In the genomic region with DNA sequence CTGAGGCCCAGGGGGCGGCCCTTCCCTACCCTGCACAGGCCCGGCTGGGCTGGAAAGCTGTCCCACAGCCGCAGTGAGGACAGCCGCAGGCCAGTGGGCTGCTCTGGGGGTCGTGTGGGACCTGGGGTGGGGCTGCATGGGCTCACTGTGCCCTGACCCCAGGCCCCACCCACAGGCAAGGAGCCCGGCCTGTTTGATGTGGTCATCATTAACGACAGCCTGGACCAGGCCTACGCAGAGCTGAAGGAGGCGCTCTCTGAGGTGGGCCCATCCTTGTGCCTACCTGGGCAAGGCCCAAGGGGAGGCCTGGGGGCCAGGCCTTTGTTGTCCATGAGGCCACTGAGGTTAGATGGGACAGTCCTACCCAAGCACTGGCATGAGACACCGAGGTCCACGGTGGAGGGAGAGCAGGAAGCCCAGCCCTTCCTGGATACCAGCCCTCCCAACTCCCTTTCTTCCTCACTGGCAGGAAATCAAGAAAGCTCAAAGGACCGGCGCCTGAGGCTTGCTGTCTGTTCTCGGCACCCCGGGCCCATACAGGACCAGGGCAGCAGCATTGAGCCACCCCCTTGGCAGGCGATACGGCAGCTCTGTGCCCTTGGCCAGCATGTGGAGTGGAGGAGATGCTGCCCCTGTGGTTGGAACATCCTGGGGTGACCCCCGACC, we compare ENCODE assay signal across 13 cellular contexts. TPM values are rescaled to one million over a fixed set of nuclear protein-coding genes. Genes with fewer than 3 reads are reported as not detected.
DNase-seq lines count a peak whose midpoint lies in the region; ATAC-seq and TF ChIP-seq lines count a peak whose summit lies in the region.
"Had no signal": no experiment of that assay in that cellular context is flagged by ENCODE, and none has a peak within 500 bp of the region (broad histone marks: within the 10 kb centered on the region; RNA-seq: fewer than 3 reads in every experiment).

No MANE protein-coding gene starts in this region.

- no peaks in the 10 kb centered on the region for H3K27me3 Mint-ChIP-seq in T-helper 2 cell treated with Interferon-gamma antibody and Interleukin-4, amounts not matched to agents 5 μg/mL and 100 μg/mL, for 36 hours (ENCODE audit: low read depth)
- H3K27me3 Mint-ChIP-seq: stimulated activated naive CD8-positive, alpha-beta T cell treated with anti-CD3 and anti-CD28 coated beads, Interleukin-15, Interleukin-2, amounts not matched to agents 100 ng/mL and 50 ng/mL, for 24 hours had no signal

- no peak overlapping the region for H3K4me2 ChIP-seq in PC-3 (ENCODE audit: low read length)

- peaks cover 8% of the 10 kb centered on the region for H3K4me1 Mint-ChIP-seq in T-helper 2 cell treated with Interferon-gamma antibody and Interleukin-4, amounts not matched to agents 5 μg/mL and 100 μg/mL, for 36 hours (ENCODE audit: low read depth)

- no peaks in the 10 kb centered on the region for H3F3A ChIP-seq in PC-3 (ENCODE audit: low read length, unreplicated experiment)

- no TSS peak for BruUV-seq in Panc1 (replicated peaks; lab: Mats Ljungman, UMichigan)
- BruUV-seq in PC-3 (replicated peaks; lab: Mats Ljungman, UMichigan): no TSS peak

- WGBS in psoas muscle, 3 donors: 57 to 63% (median 62%) methylated on average over 18 of the region's 18 CpGs

- no peaks in the 10 kb centered on the region for H3K9me3 Mint-ChIP-seq in T-helper 2 cell treated with Interferon-gamma antibody and Interleukin-4, amounts not matched to agents 5 μg/mL and 100 μg/mL, for 36 hours
- H3K9me3 Mint-ChIP-seq: stimulated activated naive CD8-positive, alpha-beta T cell treated with anti-CD3 and anti-CD28 coated beads, Interleukin-15, Interleukin-2, amounts not matched to agents 100 ng/mL and 50 ng/mL, for 24 hours had no signal

- no peak for TF ChIP-seq CTCF in Panc1 (IDR thresholded peaks at IDR 0.05)
- TF ChIP-seq CTCF in fibroblast of pulmonary artery (IDR thresholded peaks at IDR 0.05; ENCODE audit: low read length, missing control alignments): no peak
- TF ChIP-seq CTCF in psoas muscle (IDR thresholded peaks at IDR 0.05): no peak
- TF ChIP-seq CTCF in PC-3 (conservative IDR thresholded peaks at IDR 0.05; ENCODE audit: low read depth, low read length): no peak

- no peak overlapping the region for H3K4me3 Mint-ChIP-seq in T-helper 2 cell treated with Interferon-gamma antibody and Interleukin-4, amounts not matched to agents 5 μg/mL and 100 μg/mL, for 36 hours
- H3K4me3 Mint-ChIP-seq: stimulated activated naive CD8-positive, alpha-beta T cell treated with anti-CD3 and anti-CD28 coated beads, Interleukin-15, Interleukin-2, amounts not matched to agents 100 ng/mL and 50 ng/mL, for 24 hours had no signal

- H4K20me1 ChIP-seq in PC-3 (ENCODE audit: low read length): peaks cover 32% of the 10 kb centered on the region

- H3K4me3 ChIP-seq in Panc1 (ENCODE audit: low read depth in 2 of 2, low read length in 2 of 2): no peak overlapping the region
- no peak overlapping the region for H3K4me3 ChIP-seq in fibroblast of pulmonary artery (replicated peaks; ENCODE audit: low read depth, low read length)
- no peak overlapping the region for H3K4me3 ChIP-seq in psoas muscle
- H3K4me3 ChIP-seq in PC-3 (ENCODE audit: low read length): no peak overlapping the region

- H3K9me3 ChIP-seq in Panc1 (ENCODE audit: control insufficient read depth, insufficient read depth, low read depth, low read length) (no peaks in the 10 kb centered on the region), psoas muscle (no peaks in the 10 kb centered on the region), PC-3 (ENCODE audit: low read length) (no peaks in the 10 kb centered on the region)

- POLR2A ChIA-PET in Panc1 (lab: Charles Lee): no interaction called here
- POLR2A ChIA-PET in PC-3 (lab: Charles Lee; ENCODE audit: unreplicated experiment): no interaction called here

- no peak overlapping the region for H3K27ac Mint-ChIP-seq in T-helper 2 cell treated with Interferon-gamma antibody and Interleukin-4, amounts not matched to agents 5 μg/mL and 100 μg/mL, for 36 hours
- H3K27ac Mint-ChIP-seq: stimulated activated naive CD8-positive, alpha-beta T cell treated with anti-CD3 and anti-CD28 coated beads, Interleukin-15, Interleukin-2, amounts not matched to agents 100 ng/mL and 50 ng/mL, for 24 hours had no signal

- in situ Hi-C loops in Panc1 (cut with HindIII; ENCODE audit: low pct_unique_long_range_greater_than_20kb, low sequenced_read_pairs): no loop called here

- intact Hi-C loops in Panc1 (cut with micrococcal nuclease; ENCODE audit: unreplicated experiment) (no loop called here), psoas muscle (cut with DNase I) (no loop called here), PC-3 (cut with micrococcal nuclease) (no loop called here)

- H3K36me3 ChIP-seq in Panc1 (ENCODE audit: control insufficient read depth, insufficient read depth, low read length) (no peaks in the 10 kb centered on the region; the same call in 1 of the 2 replicates), psoas muscle (ENCODE audit: insufficient read depth in 1 of 2, low read depth in 1 of 2) (peaks cover 7 to 41% of the 10 kb centered on the region in 2 donors), PC-3 (ENCODE audit: low read depth, low read length) (peaks cover 13% of the 10 kb centered on the region)

- no peaks in the 10 kb centered on the region for H3K27me3 ChIP-seq in Panc1 (ENCODE audit: control insufficient read depth, insufficient read depth, low read length)
- H3K27me3 ChIP-seq in psoas muscle (ENCODE audit: insufficient read depth in 3 of 3, low read length in 2 of 3): no peaks in the 10 kb centered on the region
- H3K27me3 ChIP-seq in PC-3 (ENCODE audit: low read length): no peaks in the 10 kb centered on the region

- ATAC-seq in Panc1 (no peak), psoas muscle (no peak), HG03520 (IDR thresholded peaks at IDR 0.05; ENCODE audit: unreplicated experiment) (no peak), PC-3 (no peak)

- peaks cover 9% of the 10 kb centered on the region for H3K36me3 Mint-ChIP-seq in T-helper 2 cell treated with Interferon-gamma antibody and Interleukin-4, amounts not matched to agents 5 μg/mL and 100 μg/mL, for 36 hours (ENCODE audit: low read depth)

- H3K79me2 ChIP-seq in PC-3 (ENCODE audit: low read length): peaks cover 44% of the 10 kb centered on the region

- H2AFZ ChIP-seq in PC-3 (ENCODE audit: low read length): no peak overlapping the region

- DNase-seq in AG08396 (ENCODE audit: low spot score): peak; percentile 35
- no peak for DNase-seq in Panc1 (ENCODE audit: low read depth, low spot score)
- DNase-seq in fibroblast of pulmonary artery (ENCODE audit: low read depth): peak; percentile 51
- peak in 1 of 2 donors; percentile 45 for DNase-seq in psoas muscle
- DNase-seq in PC-3: no peak
- DNase-seq in NCI-H2081 (lab: John Stamatoyannopoulos, UW): no peak
- no peak for DNase-seq in T-helper 2 cell treated with Interferon-gamma antibody and Interleukin-4, amounts not matched to agents 5 μg/mL and 100 μg/mL, for 36 hours (ENCODE audit: low spot score)
- DNase-seq: erythroblast; NCI-H1694 treated with DMSO at 0.1 percent for 48 hours; stimulated activated CD4-positive, alpha-beta T cell treated with anti-CD3 and anti-CD28 coated beads, Interleukin-4, amount 100 ng/mL, for 1 hour had no signal

- CTCF ChIA-PET in Panc1 (lab: Charles Lee): interaction anchor here (0.6 kb wide), 1 partner anchor 22 kb away, joined by 5 read pairs; no protein-coding TSS in a partner anchor
- CTCF ChIA-PET in PC-3 (lab: Charles Lee): no interaction called here

- H3K27ac ChIP-seq in Panc1 (ENCODE audit: low read length) (peak overlapping the region; percentile 48; the same call in 1 of the 2 replicates), psoas muscle (peak overlapping the region; percentile 38), PC-3 (ENCODE audit: low read length) (no peak overlapping the region)
- H3K27ac ChIP-seq: C4-2B had no signal

- H3K9ac ChIP-seq in PC-3 (ENCODE audit: low read length): no peak overlapping the region

- H3K4me1 ChIP-seq in Panc1 (ENCODE audit: control insufficient read depth, insufficient read depth, low read length) (peaks cover 28% of the 10 kb centered on the region), psoas muscle (peaks cover 4% of the 10 kb centered on the region), PC-3 (ENCODE audit: insufficient read depth, low read length) (0 out of 2 replicates have a peak, but pooled peaks cover 4% of the 10 kb centered on the region)

- no peaks in the 10 kb centered on the region for H3K9me2 ChIP-seq in PC-3 (replicated peaks; ENCODE audit: low read length)

RNA-seq across cellular contexts. Expression of a gene that starts 1.4 kb away (rescaled TPM):
- total RNA-seq in Panc1 (2021; ENCODE audit: unreplicated experiment) (2.4 TPM), psoas muscle (under 1 TPM; 0.37 to 0.92 (median 0.52) TPM), PC-3 (2014; rRNA removed) (1.2 and 2.2 TPM in 2 replicates)
- polyA plus RNA-seq in Panc1 (2012; ENCODE audit: insufficient read length): 4.4 TPM
- polyA plus RNA-seq in psoas muscle: under 1 TPM; 0.19 to 0.40 (median 0.20) TPM

RNA-seq across cellular contexts. Expression of a gene that starts 8.2 kb away (rescaled TPM):
- total RNA-seq in Panc1 (2021; ENCODE audit: unreplicated experiment): 188 TPM
- 362 TPM for polyA plus RNA-seq in Panc1 (2012; ENCODE audit: insufficient read length)
- 100 to 1,000 TPM in 1 of 4 donors, 10 to 100 TPM in 3; 90.2 to 122 (median 92.8) TPM for total RNA-seq in psoas muscle
- 100 to 1,000 TPM; 161 to 271 (median 166) TPM for polyA plus RNA-seq in psoas muscle
- total RNA-seq in PC-3 (2014; rRNA removed): 996 and 1,117 TPM in 2 replicates

RNA-seq across cellular contexts. Expression of a gene that starts 17.3 kb away (rescaled TPM):
- total RNA-seq in Panc1 (2021; ENCODE audit: unreplicated experiment) (11.3 TPM), psoas muscle (10 to 100 TPM; 11.3 to 26.2 (median 17.8) TPM), PC-3 (2014; rRNA removed) (13.3 and 18.3 TPM in 2 replicates)
- polyA plus RNA-seq in Panc1 (2012; ENCODE audit: insufficient read length): 6.3 TPM
- polyA plus RNA-seq in psoas muscle: 10 to 100 TPM in 2 of 3 donors, 1 to 10 TPM in 1; 7.7 to 16.0 (median 11.5) TPM

RNA-seq across cellular contexts. Expression of a gene that starts 39.2 kb away (rescaled TPM):
- total RNA-seq in Panc1 (2021; ENCODE audit: unreplicated experiment) (53.0 TPM), psoas muscle (10 to 100 TPM; 35.7 to 43.4 (median 39.2) TPM), PC-3 (2014; rRNA removed) (343 and 375 TPM in 2 replicates)
- 128 TPM for polyA plus RNA-seq in Panc1 (2012; ENCODE audit: insufficient read length)
- 10 to 100 TPM; 70.9 to 86.2 (median 81.8) TPM for polyA plus RNA-seq in psoas muscle

RNA-seq across cellular contexts. Expression of a gene that starts 45.2 kb away (rescaled TPM):
- 24.9 TPM for total RNA-seq in Panc1 (2021; ENCODE audit: unreplicated experiment)
- polyA plus RNA-seq in Panc1 (2012; ENCODE audit: insufficient read length): 28.1 TPM
- 1 to 10 TPM; 3.6 to 6.5 (median 5.1) TPM for total RNA-seq in psoas muscle
- 1 to 10 TPM; 5.7 to 8.2 (median 7.8) TPM for polyA plus RNA-seq in psoas muscle
- 63.3 and 93.0 TPM in 2 replicates for total RNA-seq in PC-3 (2014; rRNA removed)

Comparison
In these comparisons a context has a peak if more than half of its experiments do, and no peak if none do; other contexts are left out.
1. DNase-seq: peak in AG08396 (single experiment) and fibroblast of pulmonary artery (single experiment); none in Panc1 (single experiment), PC-3 (single experiment), NCI-H2081 (0 of 2) and T-helper 2 cell treated with Interferon-gamma antibody and Interleukin-4, amounts not matched to agents 5 μg/mL and 100 μg/mL, for 36 hours (single experiment).